ENCODE assay signal across 29 cellular contexts in genomic region chr2:207825958-207826330, GRCh38. TPM values are rescaled to one million over a fixed set of nuclear protein-coding genes. Genes with fewer than 3 reads are reported as not detected.
DNase-seq lines count a peak whose midpoint lies in the region; ATAC-seq, FAIRE-seq and TF ChIP-seq lines count a peak whose summit lies in the region.
"Had no signal": no experiment of that assay in that cellular context is flagged by ENCODE, and none has a peak within 500 bp of the region (broad histone marks: within the 10 kb centered on the region; RNA-seq: fewer than 3 reads in every experiment).

No MANE protein-coding gene starts in this region.

- no peak for TF ChIP-seq CTCF in left ventricle myocardium inferior (IDR thresholded peaks at IDR 0.05; ENCODE audit: borderline replicate concordance)

- no peak for ATAC-seq in GM19328 (IDR thresholded peaks at IDR 0.05; ENCODE audit: unreplicated experiment)
- ATAC-seq: activated CD4-positive, CD25-positive, alpha-beta regulatory T cell treated with anti-CD3 and anti-CD28 coated beads, Interleukin-2, amount 50 U/mL, for 24 hours; left lung; natural killer cell treated with Interleukin-12 subunit alpha and Interleukin-12 subunit beta and Interleukin-15 and Interleukin-18, amount 100 ng/mL, for 72 hours had no signal

- H3K4me1 ChIP-seq in left ventricle myocardium inferior = peaks cover 31% of the 10 kb centered on the region
- H3K4me1 ChIP-seq in muscle layer of duodenum (ENCODE audit: control insufficient read depth in 1 of 2, insufficient read depth in 2 of 2, low read length in 2 of 2) = peaks cover 7 to 40% of the 10 kb centered on the region in 2 donors
- peaks cover 55% of the 10 kb centered on the region for H3K4me1 ChIP-seq in stomach smooth muscle (ENCODE audit: control insufficient read depth, insufficient read depth, low read length)
- H3K4me1 ChIP-seq: left lung had no signal

- peak overlapping the region; percentile 76 for H3K27ac ChIP-seq in left ventricle myocardium inferior (replicated peaks)
- peak overlapping the region; percentile 21 for H3K27ac ChIP-seq in muscle layer of duodenum (ENCODE audit: low read length)
- H3K27ac ChIP-seq in stomach smooth muscle (ENCODE audit: low read length) = peak overlapping the region; percentile 90
- H3K27ac ChIP-seq: 22Rv1, left lung, RWPE1, SK-N-MC had no signal

- H3K4me3 ChIP-seq in left ventricle myocardium inferior (no peak overlapping the region), muscle layer of duodenum (ENCODE audit: low read depth in 1 of 2, low read length in 2 of 2) (peak overlapping the region in 1 of 2 donors; percentile 9), stomach smooth muscle (ENCODE audit: low read length in 2 of 2) (peak overlapping the region; percentile 50 to 63)
- H3K4me3 ChIP-seq: left lung, SK-N-MC had no signal

- peaks cover 19% of the 10 kb centered on the region for H3K36me3 ChIP-seq in left ventricle myocardium inferior
- peaks cover 3 to 8% of the 10 kb centered on the region in 2 donors for H3K36me3 ChIP-seq in muscle layer of duodenum (ENCODE audit: control insufficient read depth in 1 of 2, insufficient read depth in 2 of 2, low read length in 2 of 2)
- peaks cover 0 to 2% of the 10 kb centered on the region in 2 donors for H3K36me3 ChIP-seq in stomach smooth muscle (ENCODE audit: control insufficient read depth in 2 of 2, insufficient read depth in 2 of 2, low read length in 2 of 2)

- H3K27me3 ChIP-seq in left ventricle myocardium inferior (ENCODE audit: low read depth) (no peaks in the 10 kb centered on the region), muscle layer of duodenum (ENCODE audit: low read depth, low read length) (no peaks in the 10 kb centered on the region), stomach smooth muscle (ENCODE audit: control insufficient read depth in 1 of 2, insufficient read depth in 2 of 2, low read length in 2 of 2) (no peaks in the 10 kb centered on the region)
- H3K27me3 ChIP-seq: left lung had no signal

- H3K9me3 ChIP-seq in left ventricle myocardium inferior (replicated peaks) (no peaks in the 10 kb centered on the region), muscle layer of duodenum (ENCODE audit: control insufficient read depth in 1 of 2, low read length in 2 of 2) (no peaks in the 10 kb centered on the region), stomach smooth muscle (ENCODE audit: control insufficient read depth in 2 of 2, low read length in 2 of 2) (no peaks in the 10 kb centered on the region)
- H3K9me3 ChIP-seq: left lung had no signal

- intact Hi-C loops in left ventricle myocardium inferior (cut with micrococcal nuclease) = no loop called here

- DNase-seq in NCI-H1092 treated with DMSO at 0.1 percent for 48 hours (lab: John Stamatoyannopoulos, UW) = peak; percentile 13
- DNase-seq in NCI-H1092 (lab: John Stamatoyannopoulos, UW) = no peak
- peak; percentile 20 for DNase-seq in left ventricle myocardium inferior
- DNase-seq in HTR-8/SVneo (ENCODE audit: insufficient read length, low spot score) = no peak
- no peak for DNase-seq in GM03348 (ENCODE audit: low spot score)
- DNase-seq: activated CD4-positive, alpha-beta memory T cell treated with anti-CD3 and anti-CD28 coated beads for 36 hours; activated CD8-positive, alpha-beta memory T cell treated with anti-CD3 and anti-CD28 coated beads, Interleukin-2, amount 50 U/mL, for 4 hours; activated naive CD4-positive, alpha-beta T cell treated with anti-CD3 and anti-CD28 coated beads, Interleukin-2, amount 10 ng/mL, durations not matched to agents 7 days and 5 days; DMS79; effector CD4-positive, alpha-beta T cell; erythroblast; foreskin fibroblast; GDM1; left lung; midbrain; NCI-H1048; NCI-H2029; NCI-H226; NCI-H774; stimulated activated naive CD4-positive, alpha-beta T cell had no signal

- H3K9ac ChIP-seq in stomach smooth muscle (ENCODE audit: low read length in 2 of 2) = peak overlapping the region in 1 of 2 donors; percentile 29

- no peak for FAIRE-seq in HTR-8/SVneo (lab: Jason Lieb, UNC)
- FAIRE-seq: TTC549 had no signal

RNA-seq across cellular contexts. Expression of gene FZD5, which starts 56.2 kb away (rescaled TPM):
- total RNA-seq in left ventricle myocardium inferior = 3.2 TPM

Comparison
In these comparisons a context has a peak if more than half of its experiments do, and no peak if none do; other contexts are left out.
1. DNase-seq: peak in NCI-H1092 treated with DMSO at 0.1 percent for 48 hours (single experiment) and left ventricle myocardium inferior (single experiment); none in NCI-H1092 (single experiment), HTR-8/SVneo (single experiment) and GM03348 (single experiment).
2. H3K27ac ChIP-seq: peak in every context shown above with its lines; median percentile 90 in stomach smooth muscle; 76 in left ventricle myocardium inferior; 21 in muscle layer of duodenum.